9 cellular contexts compared by ENCODE assay signal in the genomic region with DNA sequence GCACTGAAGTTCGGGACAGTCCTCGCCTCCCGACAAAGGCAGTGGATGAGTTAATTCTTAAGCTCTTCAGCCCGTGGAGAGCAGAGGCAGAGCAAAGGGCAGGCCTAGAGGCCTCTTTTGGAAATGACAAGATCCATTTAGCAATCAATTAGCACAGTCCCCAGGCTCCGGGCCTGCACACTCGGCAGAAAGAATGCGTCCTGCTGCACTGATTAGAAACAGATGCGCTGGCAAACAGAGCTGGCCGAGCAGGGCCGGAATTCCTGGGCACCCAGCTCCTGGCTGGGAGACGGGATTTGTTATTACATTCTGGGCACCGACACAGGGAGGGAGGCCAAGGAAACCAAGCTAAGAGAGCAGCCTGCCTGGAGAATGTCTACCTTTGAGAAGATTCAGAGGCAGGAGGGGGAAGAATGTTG.
A peak's percentile ranks its signal among the peaks of the same experiment; 100 is the strongest.
DNase-seq lines count a peak whose midpoint lies in the region; ATAC-seq, FAIRE-seq and TF ChIP-seq lines count a peak whose summit lies in the region.
"Had no signal": no experiment of that assay in that cellular context is flagged by ENCODE, and none has a peak within 500 bp of the region (broad histone marks: within the 10 kb centered on the region; RNA-seq: fewer than 3 reads in every experiment).

No MANE protein-coding gene starts in this region.

- H3K27me3 ChIP-seq in BE2C (no peaks in the 10 kb centered on the region), adrenal gland (no peaks in the 10 kb centered on the region), cardiac muscle cell (no peaks in the 10 kb centered on the region), pancreas (no peaks in the 10 kb centered on the region)
- H3K27me3 ChIP-seq: SJCRH30 had no signal

- ATAC-seq in pancreas (peak; percentile 77 to 92 (median 84)), HG03442 (IDR thresholded peaks at IDR 0.05; ENCODE audit: unreplicated experiment) (no peak), HG03097 (IDR thresholded peaks at IDR 0.05; ENCODE audit: low FRiP score, unreplicated experiment) (no peak), HG03108 (IDR thresholded peaks at IDR 0.05; ENCODE audit: unreplicated experiment) (no peak)

- intact Hi-C loops in adrenal gland (cut with DNase I) (no loop called here), pancreas (cut with DNase I) (no loop called here)
- intact Hi-C loops in activated T-helper 2 cell treated with anti-CD3 and anti-CD28 coated beads, Interferon-gamma antibody, Interleukin-2, Interleukin-4, amounts not matched to agents 10 μg/mL and 5 μg/mL and 100 μg/mL, durations not matched to agents 14 hours and 24 hours and 36 hours (cut with micrococcal nuclease) = no loop called here

- WGBS in adrenal gland, 4 donors = 56 to 72% (median 62%) methylated on average over 11 to 12 of the region's 12 CpGs
- 21 to 26% methylated on average over 12 of the region's 12 CpGs for WGBS in pancreas, 2 donors

- peak; percentile 86 for DNase-seq in BE2C
- peak in 6 of 7 donors; percentile 16 to 73 (median 39) for DNase-seq in adrenal gland
- peak; percentile 92 to 95 for DNase-seq in cardiac muscle cell (ENCODE audit: low read depth in 1 of 2, low spot score in 1 of 2)
- peak; percentile 23 to 80 (median 59) for DNase-seq in pancreas
- DNase-seq in activated T-helper 2 cell treated with anti-CD3 and anti-CD28 coated beads, Interferon-gamma antibody, Interleukin-2, Interleukin-4, amounts not matched to agents 10 μg/mL and 5 μg/mL and 100 μg/mL, durations not matched to agents 14 hours and 24 hours and 36 hours (ENCODE audit: low spot score) = no peak
- DNase-seq: SJCRH30 had no signal

- H3K27ac ChIP-seq in adrenal gland (peak overlapping the region in 1 of 5 donors; percentile 58), cardiac muscle cell (peak overlapping the region; percentile 77), pancreas (no peak overlapping the region)
- H3K27ac ChIP-seq: SJCRH30 had no signal

- peak; percentile 37 for FAIRE-seq in pancreas (lab: Jason Lieb, UNC)

- H3K36me3 ChIP-seq in BE2C = no peaks in the 10 kb centered on the region
- no peaks in the 10 kb centered on the region for H3K36me3 ChIP-seq in adrenal gland (replicated peaks in 1 of 2)
- H3K36me3 ChIP-seq in cardiac muscle cell = no peaks in the 10 kb centered on the region
- no peaks in the 10 kb centered on the region for H3K36me3 ChIP-seq in pancreas
- H3K36me3 ChIP-seq: SJCRH30 had no signal

- TF ChIP-seq CTCF in BE2C (IDR thresholded peaks at IDR 0.05; ENCODE audit: low read depth, low read length) = peak; percentile 19; the same call in 1 of the 2 replicates
- TF ChIP-seq CTCF in adrenal gland (IDR thresholded peaks at IDR 0.05) = peak in 1 of 6 experiments; percentile 20
- TF ChIP-seq CTCF in cardiac muscle cell (IDR thresholded peaks at IDR 0.05; ENCODE audit: low read depth, low read length) = peak; percentile 26
- no peak for TF ChIP-seq CTCF in pancreas (IDR thresholded peaks at IDR 0.05)

- H3K4me1 ChIP-seq in BE2C (peaks cover 6% of the 10 kb centered on the region; the same call in 1 of the 2 replicates), adrenal gland (replicated peaks in 1 of 2) (no peaks in the 10 kb centered on the region), cardiac muscle cell (ENCODE audit: low read depth) (peaks cover 26% of the 10 kb centered on the region), pancreas (peaks cover 0 to 3% (median 0%) of the 10 kb centered on the region in 3 donors)
- H3K4me1 ChIP-seq: SJCRH30 had no signal

- H3K4me3 Mint-ChIP-seq in activated T-helper 2 cell treated with anti-CD3 and anti-CD28 coated beads, Interferon-gamma antibody, Interleukin-2, Interleukin-4, amounts not matched to agents 10 μg/mL and 5 μg/mL and 100 μg/mL, durations not matched to agents 14 hours and 24 hours and 36 hours (ENCODE audit: low read depth) = no peak overlapping the region

- no peaks in the 10 kb centered on the region for H3K9me3 Mint-ChIP-seq in activated T-helper 2 cell treated with anti-CD3 and anti-CD28 coated beads, Interferon-gamma antibody, Interleukin-2, Interleukin-4, amounts not matched to agents 10 μg/mL and 5 μg/mL and 100 μg/mL, durations not matched to agents 14 hours and 24 hours and 36 hours

- TF ChIP-seq POLR2A in adrenal gland (IDR thresholded peaks at IDR 0.05) = no peak

- no peaks in the 10 kb centered on the region for H3K4me1 Mint-ChIP-seq in activated T-helper 2 cell treated with anti-CD3 and anti-CD28 coated beads, Interferon-gamma antibody, Interleukin-2, Interleukin-4, amounts not matched to agents 10 μg/mL and 5 μg/mL and 100 μg/mL, durations not matched to agents 14 hours and 24 hours and 36 hours (ENCODE audit: low read depth)

- no peak overlapping the region for H3K27ac Mint-ChIP-seq in activated T-helper 2 cell treated with anti-CD3 and anti-CD28 coated beads, Interferon-gamma antibody, Interleukin-2, Interleukin-4, amounts not matched to agents 10 μg/mL and 5 μg/mL and 100 μg/mL, durations not matched to agents 14 hours and 24 hours and 36 hours

- H3K4me3 ChIP-seq in BE2C (ENCODE audit: low read depth, low read length) (no peak overlapping the region), adrenal gland (no peak overlapping the region), cardiac muscle cell (no peak overlapping the region), pancreas (no peak overlapping the region)
- H3K4me3 ChIP-seq: SJCRH30 had no signal

- H3K9me3 ChIP-seq in BE2C (no peaks in the 10 kb centered on the region), adrenal gland (replicated peaks in 1 of 3) (no peaks in the 10 kb centered on the region), cardiac muscle cell (ENCODE audit: low read depth) (no peaks in the 10 kb centered on the region), pancreas (no peaks in the 10 kb centered on the region)
- H3K9me3 ChIP-seq: SJCRH30 had no signal

- H3K27me3 Mint-ChIP-seq in activated T-helper 2 cell treated with anti-CD3 and anti-CD28 coated beads, Interferon-gamma antibody, Interleukin-2, Interleukin-4, amounts not matched to agents 10 μg/mL and 5 μg/mL and 100 μg/mL, durations not matched to agents 14 hours and 24 hours and 36 hours (ENCODE audit: low read depth) = peaks cover 4% of the 10 kb centered on the region

- H3K36me3 Mint-ChIP-seq in activated T-helper 2 cell treated with anti-CD3 and anti-CD28 coated beads, Interferon-gamma antibody, Interleukin-2, Interleukin-4, amounts not matched to agents 10 μg/mL and 5 μg/mL and 100 μg/mL, durations not matched to agents 14 hours and 24 hours and 36 hours (ENCODE audit: low read depth) = no peaks in the 10 kb centered on the region

Comparison
In these comparisons a context has a peak if more than half of its experiments do, and no peak if none do; other contexts are left out.
1. CTCF ChIP-seq: peak in BE2C (single experiment) and cardiac muscle cell (single experiment); none in pancreas (0 of 4).
2. ATAC-seq: peak in pancreas (4 of 4); none in HG03442 (single experiment), HG03097 (single experiment) and HG03108 (single experiment).